In genomic region chr1:98045211-98046030, GRCh38 we compare ENCODE assay signal across 8 cellular contexts.
DNase-seq lines count a peak whose midpoint lies in the region; ATAC-seq lines count a peak whose summit lies in the region.

No MANE protein-coding gene starts in this region.

- no peaks in the 10 kb centered on the region for H3K9me3 ChIP-seq in iPS-18c (ENCODE audit: control insufficient read depth, insufficient read depth, low read length)

- ATAC-seq in stimulated activated naive CD8-positive, alpha-beta T cell treated with anti-CD3 and anti-CD28 coated beads, Interleukin-15, Interleukin-2, amounts not matched to agents 100 U/mL and 50 U/mL, for 24 hours: peak; percentile 50

- peak; percentile 2 for DNase-seq in stimulated activated CD4-positive, alpha-beta T cell treated with anti-CD3 and anti-CD28 coated beads, Interleukin-1b, Interleukin-23, amount 100 ng/mL, for 48 hours
- DNase-seq in stimulated activated CD4-positive, alpha-beta T cell treated with anti-CD3 and anti-CD28 coated beads, Interleukin-4, amount 100 ng/mL, for 4 hours: no peak
- DNase-seq in amniotic stem cell (lab: John Stamatoyannopoulos, UW) (peak; percentile 9), NCI-H1930 (lab: John Stamatoyannopoulos, UW) (no peak), H4 (ENCODE audit: low spot score) (no peak), NCI-H2107 (lab: John Stamatoyannopoulos, UW) (no peak)
- peak; percentile 12 for DNase-seq in stimulated activated naive CD8-positive, alpha-beta T cell treated with anti-CD3 and anti-CD28 coated beads, Interleukin-15, Interleukin-2, amounts not matched to agents 100 U/mL and 50 U/mL, for 24 hours

- peak overlapping the region; percentile 57 for H3K4me3 ChIP-seq in iPS-18c (ENCODE audit: insufficient read depth, low read depth, low read length)

Comparison
In these comparisons a context has a peak if more than half of its experiments do, and no peak if none do; other contexts are left out.
1. DNase-seq: peak in stimulated activated CD4-positive, alpha-beta T cell treated with anti-CD3 and anti-CD28 coated beads, Interleukin-1b, Interleukin-23, amount 100 ng/mL, for 48 hours (single experiment), amniotic stem cell (single experiment) and stimulated activated naive CD8-positive, alpha-beta T cell treated with anti-CD3 and anti-CD28 coated beads, Interleukin-15, Interleukin-2, amounts not matched to agents 100 U/mL and 50 U/mL, for 24 hours (single experiment); none in stimulated activated CD4-positive, alpha-beta T cell treated with anti-CD3 and anti-CD28 coated beads, Interleukin-4, amount 100 ng/mL, for 4 hours (0 of 2), NCI-H1930 (0 of 2), H4 (single experiment) and NCI-H2107 (single experiment).